In the genomic region with DNA sequence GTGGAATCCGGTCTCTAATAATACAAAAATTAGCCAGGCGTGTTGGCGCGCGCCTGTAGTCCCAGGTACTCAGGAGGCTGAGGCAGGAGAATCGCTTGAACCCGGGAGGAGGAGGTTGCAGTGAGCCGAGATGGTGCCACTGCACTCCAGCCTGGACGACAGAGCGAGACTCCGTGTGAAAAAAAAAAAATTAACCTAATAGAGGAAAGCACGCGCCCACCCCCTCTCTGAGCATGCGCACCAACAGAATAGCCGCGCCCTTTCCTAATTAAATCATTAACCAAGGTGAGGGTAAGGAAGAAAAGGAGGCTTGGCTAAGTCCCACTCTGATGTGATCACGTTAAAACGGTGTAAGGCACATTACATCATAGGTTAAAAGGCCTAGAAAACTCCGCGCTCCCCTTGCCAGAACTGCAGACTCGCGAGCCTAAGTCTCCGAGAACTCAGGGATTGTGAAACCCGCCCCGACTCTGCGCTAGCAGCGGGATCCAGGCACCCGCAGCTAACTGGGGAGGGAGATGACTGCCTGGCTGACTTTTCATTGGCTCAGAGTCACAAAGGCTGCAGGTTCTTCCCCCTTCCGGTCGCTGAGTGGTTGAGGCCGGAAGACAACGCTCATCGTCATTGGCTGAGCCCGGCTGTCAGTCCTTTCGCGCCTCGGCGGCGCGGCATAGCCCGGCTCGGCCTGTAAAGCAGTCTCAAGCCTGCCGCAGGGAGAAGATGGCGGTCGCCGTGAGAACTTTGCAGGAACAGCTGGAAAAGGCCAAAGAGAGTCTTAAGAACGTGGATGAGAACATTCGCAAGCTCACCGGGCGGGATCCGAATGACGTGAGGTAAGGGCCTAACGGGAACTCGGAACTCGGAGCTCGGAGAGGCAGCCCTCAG, we compare ENCODE assay signal across 8 cellular contexts. TPM values are rescaled to one million over a fixed set of nuclear protein-coding genes. Genes with fewer than 3 reads are reported as not detected.
DNase-seq lines count a peak whose midpoint lies in the region; ATAC-seq and TF ChIP-seq lines count a peak whose summit lies in the region.

Gene PNN (plus strand): TSS at position 695 of the 885 bp plus-strand sequence. CDS start 26 bp downstream, at position 721.

- H3K27me3 ChIP-seq in mucosa of rectum (ENCODE audit: control insufficient read depth in 2 of 2, insufficient read depth in 2 of 2, low read length in 2 of 2): no peaks in the 10 kb centered on the region

- H3K4me3 Mint-ChIP-seq in activated T-cell treated with anti-CD3 and anti-CD28 coated beads, Interleukin-2, amount 50 U/mL, for 24 hours: peak within 1 kb of the TSS; percentile 100

- H3K4me3 ChIP-seq in mucosa of rectum (ENCODE audit: low read length in 2 of 2): peak within 1 kb of the TSS; percentile 96 to 99

- peak within 1 kb of the TSS; percentile 96 to 99 for H3K9ac ChIP-seq in mucosa of rectum (ENCODE audit: low read depth in 1 of 2, low read length in 2 of 2)

- TF ChIP-seq POLR2A in erythroblast (IDR thresholded peaks at IDR 0.05; ENCODE audit: low read length): peak; percentile 96

- peaks cover 40% of the 10 kb centered on the region for H3K4me1 Mint-ChIP-seq in activated T-cell treated with anti-CD3 and anti-CD28 coated beads, Interleukin-2, amount 50 U/mL, for 24 hours (ENCODE audit: low read depth)

- DNase-seq in DMS153 treated with DMSO at 0.1 percent for 48 hours (lab: John Stamatoyannopoulos, UW; ENCODE audit: unreplicated experiment) (peak; percentile 96), KBM-7 (peak; percentile 99), erythroblast (lab: John Stamatoyannopoulos, UW) (peak; percentile 99)
- DNase-seq in activated T-cell treated with anti-CD3 and anti-CD28 coated beads, Interleukin-2, amount 50 U/mL, for 24 hours: peak; percentile 93
- peak; percentile 94 for DNase-seq in stimulated activated CD8-positive, alpha-beta memory T cell treated with anti-CD3 and anti-CD28 coated beads, Interleukin-4, amount 100 ng/mL, for 48 hours

- peaks cover 22 to 27% of the 10 kb centered on the region in 2 donors for H3K36me3 ChIP-seq in mucosa of rectum (ENCODE audit: control insufficient read depth in 2 of 2, insufficient read depth in 2 of 2, low read length in 2 of 2)

- in situ Hi-C loops in KBM-7 (cut with MboI; ENCODE audit: low pct_unique_long_range_greater_than_20kb, low sequenced_read_pairs): no loop called here

- no peaks in the 10 kb centered on the region for H3K9me3 ChIP-seq in mucosa of rectum (ENCODE audit: control insufficient read depth in 2 of 2, low read length in 2 of 2)

- peak; percentile 91 for ATAC-seq in GM21717 (IDR thresholded peaks at IDR 0.05; ENCODE audit: unreplicated experiment)

- H3K27ac Mint-ChIP-seq in activated T-cell treated with anti-CD3 and anti-CD28 coated beads, Interleukin-2, amount 50 U/mL, for 24 hours: peak within 1 kb of the TSS; percentile 100

- peak within 1 kb of the TSS; percentile 94 to 96 for H3K27ac ChIP-seq in mucosa of rectum (ENCODE audit: low read depth in 2 of 2, low read length in 2 of 2)

- H3K36me3 Mint-ChIP-seq in activated T-cell treated with anti-CD3 and anti-CD28 coated beads, Interleukin-2, amount 50 U/mL, for 24 hours (ENCODE audit: low read depth): peaks cover 7% of the 10 kb centered on the region

- H3K4me1 ChIP-seq in mucosa of rectum (ENCODE audit: control insufficient read depth in 2 of 2, insufficient read depth in 2 of 2, low read length in 2 of 2): peaks cover 7 to 8% of the 10 kb centered on the region in 2 donors

- no peaks in the 10 kb centered on the region for H3K27me3 Mint-ChIP-seq in activated T-cell treated with anti-CD3 and anti-CD28 coated beads, Interleukin-2, amount 50 U/mL, for 24 hours

- H3K9me3 Mint-ChIP-seq in activated T-cell treated with anti-CD3 and anti-CD28 coated beads, Interleukin-2, amount 50 U/mL, for 24 hours: no peaks in the 10 kb centered on the region

TF ChIP-seq in PFSK-1, 5 proteins besides CTCF, POLR2A, EP300 and RAD21:
- TF ChIP-seq SIN3A (IDR thresholded peaks at IDR 0.05; ENCODE audit: borderline replicate concordance, insufficient read depth, low read length) (peak; percentile 17; the same call in 1 of the 2 replicates), TAF1 (IDR thresholded peaks at IDR 0.05; ENCODE audit: borderline replicate concordance, insufficient read depth, low read length) (peak; percentile 92; the same call in 1 of the 2 replicates), REST (IDR thresholded peaks at IDR 0.05; ENCODE audit: insufficient read depth in 1 of 2, low read depth in 2 of 2, low read length in 2 of 2) (no peak), POLR2AphosphoS5 (IDR thresholded peaks at IDR 0.05; ENCODE audit: low read depth, low read length) (peak; percentile 78), FOXP2 (optimal IDR thresholded peaks at IDR 0.05; ENCODE audit: borderline replicate concordance, extremely low read depth, extremely low read length, insufficient read depth) (peak; percentile 40)

RNA-seq across cellular contexts. Expression of gene PNN, which starts in this region (rescaled TPM):
- 31.9 TPM for polyA plus RNA-seq in PFSK-1 (2012; ENCODE audit: insufficient read length, low read depth)

Comparison
In these comparisons a context has a peak if more than half of its experiments do, and no peak if none do; other contexts are left out.
1. Peak in every context shown above with its lines: DNase-seq, ATAC-seq, H3K4me3 ChIP-seq and H3K27ac ChIP-seq.